In the genomic region with DNA sequence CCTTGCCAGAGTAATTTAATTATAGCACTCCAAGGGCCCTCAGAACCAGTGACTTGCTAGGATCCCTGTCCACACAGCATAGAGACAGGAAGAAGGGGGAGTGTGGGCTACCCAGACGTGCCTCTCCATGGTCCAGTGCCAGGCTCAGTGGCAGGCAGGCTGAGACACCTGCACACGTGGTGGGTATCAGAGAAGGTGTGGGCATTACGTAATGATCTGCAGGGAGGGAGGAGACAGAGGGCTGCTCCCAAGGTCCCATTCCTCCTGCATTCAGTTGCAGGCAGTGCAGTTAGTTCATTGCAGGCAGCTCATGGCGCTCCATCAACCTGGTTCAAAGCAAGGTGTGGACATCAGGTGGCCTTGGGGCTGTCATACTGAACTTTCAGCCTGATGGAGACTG, we compare ENCODE assay signal across 24 cellular contexts. TPM values are rescaled to one million over a fixed set of nuclear protein-coding genes. Genes with fewer than 3 reads are reported as not detected.
DNase-seq lines count a peak whose midpoint lies in the region; ATAC-seq and TF ChIP-seq lines count a peak whose summit lies in the region.
"Had no signal": no experiment of that assay in that cellular context is flagged by ENCODE, and none has a peak within 500 bp of the region (broad histone marks: within the 10 kb centered on the region; RNA-seq: fewer than 3 reads in every experiment).

No MANE protein-coding gene starts in this region.

- TF ChIP-seq CTCF in MCF 10A (IDR thresholded peaks at IDR 0.05; ENCODE audit: unreplicated experiment) (no peak), mammary epithelial cell (conservative IDR thresholded peaks at IDR 0.05 in 1 of 2, IDR thresholded peaks at IDR 0.05 in 1 of 2; ENCODE audit: extremely low read depth in 1 of 2, insufficient read depth in 1 of 2, low read depth in 1 of 2, low read length in 2 of 2) (no peak), thyroid gland (IDR thresholded peaks at IDR 0.05) (no peak), type B pancreatic cell (conservative IDR thresholded peaks at IDR 0.05) (no peak)
- TF ChIP-seq CTCF in CD8-positive, alpha-beta T cell (IDR thresholded peaks at IDR 0.05) = no peak

- H3K36me3 Mint-ChIP-seq in MCF 10A (ENCODE audit: insufficient read depth, unreplicated experiment) (no peaks in the 10 kb centered on the region), type B pancreatic cell (no peaks in the 10 kb centered on the region)
- no peaks in the 10 kb centered on the region for H3K36me3 Mint-ChIP-seq in CD8-positive, alpha-beta T cell
- H3K36me3 Mint-ChIP-seq: CD4-positive, CD25-positive, alpha-beta regulatory T cell; stimulated activated effector memory CD8-positive, alpha-beta T cell treated with anti-CD3 and anti-CD28 coated beads, Interleukin-12 subunit alpha, Interleukin-12 subunit beta, amount 100 ng/mL, for 72 hours had no signal

- no peak overlapping the region for H3K27ac ChIP-seq in mammary epithelial cell (ENCODE audit: insufficient read depth, low read depth, low read length)
- peak overlapping the region in 1 of 3 donors; percentile 32 for H3K27ac ChIP-seq in thyroid gland
- H3K27ac ChIP-seq in CD8-positive, alpha-beta T cell (ENCODE audit: low read depth, low read length) = no peak overlapping the region
- H3K27ac ChIP-seq: esophagus squamous epithelium, psoas muscle, VCaP had no signal

- no peak overlapping the region for H2AFZ ChIP-seq in mammary epithelial cell (ENCODE audit: low read depth, low read length)

- H3K27me3 Mint-ChIP-seq in MCF 10A (ENCODE audit: insufficient read depth, unreplicated experiment) (no peaks in the 10 kb centered on the region), type B pancreatic cell (peaks cover 14% of the 10 kb centered on the region)
- peaks cover 4% of the 10 kb centered on the region for H3K27me3 Mint-ChIP-seq in CD8-positive, alpha-beta T cell (ENCODE audit: low read depth)
- H3K27me3 Mint-ChIP-seq: CD4-positive, CD25-positive, alpha-beta regulatory T cell had no signal

- in situ Hi-C loops in mammary epithelial cell (cut with MboI; ENCODE audit: low sequenced_read_pairs in 2 of 2) = no loop called here

- intact Hi-C loops in MCF 10A (cut with micrococcal nuclease) (no loop called here), mammary epithelial cell (cut with micrococcal nuclease) (no loop called here), thyroid gland (cut with DNase I) (no loop called here)
- intact Hi-C loops in CD8-positive, alpha-beta T cell (cut with DNase I, micrococcal nuclease) = no loop called here

- dilution Hi-C loops in mammary epithelial cell (cut with HindIII; ENCODE audit: low sequenced_read_pairs) = no loop called here

- H3K36me3 ChIP-seq in mammary epithelial cell (ENCODE audit: insufficient read depth, low read length) (no peaks in the 10 kb centered on the region), thyroid gland (no peaks in the 10 kb centered on the region)
- no peaks in the 10 kb centered on the region for H3K36me3 ChIP-seq in CD8-positive, alpha-beta T cell (ENCODE audit: insufficient read depth, low read length)
- H3K36me3 ChIP-seq: esophagus squamous epithelium had no signal

- POLR2A ChIA-PET in MCF 10A (lab: Yijun Ruan, JAX) = interaction anchor here (0.6 kb wide), 1 partner anchor 22 kb away, joined by 4 read pairs; no protein-coding TSS in a partner anchor
- POLR2A ChIA-PET in CD8-positive, alpha-beta T cell (lab: Charles Lee) = no interaction called here

- no peaks in the 10 kb centered on the region for H3K9me3 ChIP-seq in mammary epithelial cell (replicated peaks; ENCODE audit: insufficient read depth, low read length)
- H3K9me3 ChIP-seq in thyroid gland = no peaks in the 10 kb centered on the region
- H3K9me3 ChIP-seq in CD8-positive, alpha-beta T cell (ENCODE audit: low read length) = no peaks in the 10 kb centered on the region
- H3K9me3 ChIP-seq: esophagus squamous epithelium, psoas muscle had no signal

- H3K4me3 Mint-ChIP-seq in MCF 10A (ENCODE audit: unreplicated experiment) (no peak overlapping the region), type B pancreatic cell (no peak overlapping the region)
- no peak overlapping the region for H3K4me3 Mint-ChIP-seq in CD8-positive, alpha-beta T cell
- H3K4me3 Mint-ChIP-seq: CD4-positive, CD25-positive, alpha-beta regulatory T cell; central memory CD8-positive, alpha-beta T cell; stimulated activated effector memory CD8-positive, alpha-beta T cell treated with anti-CD3 and anti-CD28 coated beads, Interleukin-12 subunit alpha, Interleukin-12 subunit beta, amount 100 ng/mL, for 72 hours; T-helper 1 cell treated with Interleukin-12 subunit alpha and Interleukin-12 subunit beta and Interleukin-4 antibody, amounts not matched to agents 30 μg/mL and 1 μg/mL, for 36 hours had no signal

- no peak overlapping the region for H3K4me3 ChIP-seq in mammary epithelial cell (replicated peaks in 1 of 3; ENCODE audit: insufficient read depth in 1 of 3, low read depth in 2 of 3, low read length in 3 of 3)
- no peak overlapping the region for H3K4me3 ChIP-seq in thyroid gland (replicated peaks in 1 of 3)
- H3K4me3 ChIP-seq in CD8-positive, alpha-beta T cell (ENCODE audit: low read depth, low read length) = no peak overlapping the region
- H3K4me3 ChIP-seq: esophagus squamous epithelium, psoas muscle had no signal

- no peak for TF ChIP-seq POLR2A in thyroid gland (IDR thresholded peaks at IDR 0.05)

- DNase-seq in MCF 10A (ENCODE audit: unreplicated experiment) (peak; percentile 15), mammary epithelial cell (no peak), NCI-H82 treated with DMSO at 0.1 percent for 48 hours (lab: John Stamatoyannopoulos, UW; ENCODE audit: unreplicated experiment) (peak; percentile 64), kidney tubule cell (ENCODE audit: low spot score) (peak; percentile 89), thyroid gland (peak; percentile 82 to 85), type B pancreatic cell (ENCODE audit: extremely low spot score, unreplicated experiment) (no peak)
- no peak for DNase-seq in CD8-positive, alpha-beta T cell
- DNase-seq: activated CD4-positive, alpha-beta T cell treated with anti-CD3 and anti-CD28 coated beads, Interleukin-2, amount 50 U/mL, for 48 hours; activated T-cell treated with anti-CD3 and anti-CD28 coated beads for 4 hours; amniotic stem cell; CD4-positive, CD25-positive, alpha-beta regulatory T cell; DND-41; effector CD4-positive, alpha-beta T cell; esophagus squamous epithelium; psoas muscle; stimulated activated CD4-positive, alpha-beta T cell treated with anti-CD3 and anti-CD28 coated beads, Interleukin-12 subunit alpha, Interleukin-12 subunit beta, amount 100 ng/mL, for 4 hours had no signal

- H3K9me3 Mint-ChIP-seq in MCF 10A (ENCODE audit: unreplicated experiment) (no peaks in the 10 kb centered on the region), type B pancreatic cell (peaks cover 11% of the 10 kb centered on the region)
- H3K9me3 Mint-ChIP-seq in CD8-positive, alpha-beta T cell = no peaks in the 10 kb centered on the region
- H3K9me3 Mint-ChIP-seq: CD4-positive, CD25-positive, alpha-beta regulatory T cell; central memory CD8-positive, alpha-beta T cell; stimulated activated effector memory CD8-positive, alpha-beta T cell treated with anti-CD3 and anti-CD28 coated beads, Interleukin-12 subunit alpha, Interleukin-12 subunit beta, amount 100 ng/mL, for 72 hours; T-helper 1 cell treated with Interleukin-12 subunit alpha and Interleukin-12 subunit beta and Interleukin-4 antibody, amounts not matched to agents 30 μg/mL and 1 μg/mL, for 36 hours had no signal

- no peak overlapping the region for H3K27ac Mint-ChIP-seq in MCF 10A (ENCODE audit: low read depth, unreplicated experiment)
- H3K27ac Mint-ChIP-seq in type B pancreatic cell = no peak overlapping the region
- H3K27ac Mint-ChIP-seq in CD8-positive, alpha-beta T cell = no peak overlapping the region
- H3K27ac Mint-ChIP-seq: CD4-positive, CD25-positive, alpha-beta regulatory T cell; stimulated activated effector memory CD8-positive, alpha-beta T cell treated with anti-CD3 and anti-CD28 coated beads, Interleukin-12 subunit alpha, Interleukin-12 subunit beta, amount 100 ng/mL, for 72 hours; T-helper 1 cell treated with Interleukin-12 subunit alpha and Interleukin-12 subunit beta and Interleukin-4 antibody, amounts not matched to agents 30 μg/mL and 1 μg/mL, for 36 hours had no signal

- H3K27me3 ChIP-seq in mammary epithelial cell (ENCODE audit: insufficient read depth, low read length) = no peaks in the 10 kb centered on the region
- no peaks in the 10 kb centered on the region for H3K27me3 ChIP-seq in thyroid gland
- H3K27me3 ChIP-seq in CD8-positive, alpha-beta T cell (ENCODE audit: insufficient read depth, low read length) = no peaks in the 10 kb centered on the region

- H3K4me1 ChIP-seq in mammary epithelial cell (ENCODE audit: insufficient read depth, low read length) (no peaks in the 10 kb centered on the region), thyroid gland (peaks cover 0 to 31% of the 10 kb centered on the region in 2 donors)
- H3K4me1 ChIP-seq in CD8-positive, alpha-beta T cell (ENCODE audit: insufficient read depth, low read length) = no peaks in the 10 kb centered on the region
- H3K4me1 ChIP-seq: esophagus squamous epithelium, psoas muscle had no signal

- no peaks in the 10 kb centered on the region for H4K20me1 ChIP-seq in mammary epithelial cell (ENCODE audit: insufficient read depth, low read length)

- WGBS in mammary epithelial cell (ENCODE audit: low coverage, missing lambda C conversion rate) = 49% methylated on average over 3 of the region's 4 CpGs
- WGBS in thyroid gland, 2 donors = 37 to 47% methylated on average over 4 of the region's 4 CpGs

- H3K79me2 ChIP-seq in mammary epithelial cell (ENCODE audit: insufficient read depth, low read length) = no peaks in the 10 kb centered on the region

- H3K4me1 Mint-ChIP-seq in MCF 10A (ENCODE audit: insufficient read depth, unreplicated experiment) (no peaks in the 10 kb centered on the region), type B pancreatic cell (ENCODE audit: unreplicated experiment) (peaks cover 8% of the 10 kb centered on the region)
- H3K4me1 Mint-ChIP-seq in CD8-positive, alpha-beta T cell (ENCODE audit: low read depth) = no peaks in the 10 kb centered on the region
- H3K4me1 Mint-ChIP-seq: CD4-positive, CD25-positive, alpha-beta regulatory T cell; central memory CD8-positive, alpha-beta T cell; stimulated activated effector memory CD8-positive, alpha-beta T cell treated with anti-CD3 and anti-CD28 coated beads, Interleukin-12 subunit alpha, Interleukin-12 subunit beta, amount 100 ng/mL, for 72 hours had no signal

- no peak overlapping the region for H3K4me2 ChIP-seq in mammary epithelial cell (ENCODE audit: insufficient read depth, low read depth, low read length)

- no peak overlapping the region for H3K9ac ChIP-seq in mammary epithelial cell (ENCODE audit: insufficient read depth, low read length)

- BruUV-seq in MCF 10A (replicated peaks; lab: Mats Ljungman, UMichigan) (no TSS peak), mammary epithelial cell (replicated peaks; lab: Mats Ljungman, UMichigan) (no TSS peak)

- CTCF ChIA-PET in MCF 10A (lab: Yijun Ruan, JAX) = no interaction called here
- CTCF ChIA-PET in mammary epithelial cell (lab: Charles Lee; ENCODE audit: low non-redundant PET) = no interaction called here
- CTCF ChIA-PET in CD8-positive, alpha-beta T cell (lab: Charles Lee) = interaction anchor here (1.9 kb wide), 1 partner anchor 8 kb away, joined by 4 read pairs; no protein-coding TSS in a partner anchor

- no peak for ATAC-seq in HG03196 (IDR thresholded peaks at IDR 0.05; ENCODE audit: unreplicated experiment)
- ATAC-seq in CD8-positive, alpha-beta T cell = no peak
- ATAC-seq: psoas muscle; stimulated activated effector memory CD8-positive, alpha-beta T cell treated with anti-CD3 and anti-CD28 coated beads, Interleukin-12 subunit alpha, Interleukin-12 subunit beta, amount 100 ng/mL, for 72 hours had no signal

RNA-seq across cellular contexts. Expression of a gene that starts 49.9 kb away (rescaled TPM):
- total RNA-seq in MCF 10A (2022) (not detected in 2 replicates), mammary epithelial cell (not detected), thyroid gland (not detected), type B pancreatic cell (ENCODE audit: low replicate concordance) (0.68 and 0.76 TPM in 2 replicates)
- polyA plus RNA-seq in mammary epithelial cell = not detected
- polyA minus RNA-seq in mammary epithelial cell = not detected
- not detected for total RNA-seq in CD8-positive, alpha-beta T cell
- total RNA-seq: glomerular endothelial cell, psoas muscle, ureter had no signal
- polyA plus RNA-seq: CD4-positive, CD25-positive, alpha-beta regulatory T cell; neural cell; psoas muscle had no signal

Comparison
In these comparisons a context has a peak if more than half of its experiments do, and no peak if none do; other contexts are left out.
1. DNase-seq: peak in MCF 10A (single experiment), NCI-H82 treated with DMSO at 0.1 percent for 48 hours (single experiment), kidney tubule cell (single experiment) and thyroid gland (2 of 2); none in mammary epithelial cell (single experiment), type B pancreatic cell (single experiment) and CD8-positive, alpha-beta T cell (0 of 7).